Comparison of ENCODE assay signal across 23 cellular contexts in the genomic region with DNA sequence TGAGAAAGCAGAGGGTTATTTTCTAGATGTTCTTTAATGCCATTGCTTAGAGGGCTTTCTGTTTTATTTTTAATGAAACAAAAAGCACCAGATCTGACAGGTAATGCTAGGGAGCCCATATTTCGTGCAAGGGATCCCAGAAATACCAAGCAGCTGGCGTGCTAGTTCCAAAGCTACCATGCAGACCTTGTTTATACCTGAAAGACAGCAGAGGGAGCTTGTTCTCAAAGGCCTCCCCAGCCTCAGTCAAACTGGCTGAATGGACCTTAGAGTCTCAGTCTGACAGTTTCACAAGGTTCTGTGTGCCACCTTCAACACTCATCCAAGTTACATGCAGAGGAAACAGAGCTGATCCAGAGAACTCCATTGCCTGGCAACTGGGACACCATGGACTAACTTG. TPM values are rescaled to one million over a fixed set of nuclear protein-coding genes. Genes with fewer than 3 reads are reported as not detected.
DNase-seq lines count a peak whose midpoint lies in the region; ATAC-seq and TF ChIP-seq lines count a peak whose summit lies in the region.
"Had no signal": no experiment of that assay in that cellular context is flagged by ENCODE, and none has a peak within 500 bp of the region (broad histone marks: within the 10 kb centered on the region; RNA-seq: fewer than 3 reads in every experiment).

No MANE protein-coding gene starts in this region.

- CTCF ChIA-PET in Panc1 (lab: Charles Lee) = no interaction called here

- TF ChIP-seq CTCF in GM12872 (IDR thresholded peaks at IDR 0.05; ENCODE audit: insufficient read depth, low read depth, low read length) (0 out of 3 replicates have a peak, but pooled peaks have one; percentile 5), Panc1 (IDR thresholded peaks at IDR 0.05) (peak; percentile 2; the same call in 1 of the 2 replicates), epithelial cell of esophagus (IDR thresholded peaks at IDR 0.05; ENCODE audit: insufficient read depth, low read depth, low read length, missing control alignments) (peak; percentile 3)

- no peaks in the 10 kb centered on the region; the same call in 1 of the 2 replicates for H3K27me3 ChIP-seq in Panc1 (ENCODE audit: control insufficient read depth, insufficient read depth, low read length)

- H3K9me3 ChIP-seq in Panc1 (ENCODE audit: control insufficient read depth, insufficient read depth, low read depth, low read length) = no peaks in the 10 kb centered on the region
- H3K9me3 ChIP-seq: SJCRH30 had no signal

- intact Hi-C loops in Panc1 (cut with micrococcal nuclease; ENCODE audit: unreplicated experiment) = no loop called here

- no peaks in the 10 kb centered on the region for H3K36me3 ChIP-seq in Panc1 (ENCODE audit: control insufficient read depth, insufficient read depth, low read length)
- H3K36me3 ChIP-seq: SJCRH30 had no signal

- no peak overlapping the region for H3K4me3 ChIP-seq in Panc1 (ENCODE audit: low read depth in 2 of 2, low read length in 2 of 2)
- H3K4me3 ChIP-seq in epithelial cell of esophagus (ENCODE audit: low read length) = no peak overlapping the region
- H3K4me3 ChIP-seq: SJCRH30 had no signal

- in situ Hi-C loops in Panc1 (cut with HindIII; ENCODE audit: low pct_unique_long_range_greater_than_20kb, low sequenced_read_pairs) = no loop called here

- DNase-seq in NCI-H82 (lab: John Stamatoyannopoulos, UW) = peak; percentile 13
- DNase-seq in NCI-H82 treated with DMSO at 0.1 percent for 48 hours (lab: John Stamatoyannopoulos, UW; ENCODE audit: unreplicated experiment) = no peak
- DNase-seq in Panc1 (ENCODE audit: low read depth, low spot score) = no peak
- DNase-seq in epithelial cell of esophagus (ENCODE audit: low read depth) = no peak
- DNase-seq in NCI-H2171 treated with DMSO at 0.1 percent for 48 hours (lab: John Stamatoyannopoulos, UW) = no peak
- DNase-seq in activated CD4-positive, alpha-beta T cell treated with anti-CD3 and anti-CD28 coated beads, Interleukin-2, amount 50 U/mL, for 48 hours = no peak
- DNase-seq in activated gamma-delta T cell treated with Interleukin-2 at 50 U/mL for 16 hours = no peak
- DNase-seq: 8988T; AML-193; C1 segment of cervical spinal cord; CD8-positive, alpha-beta T cell; DMS53; GF-D8; GOT3; HCEC 1CT; IMR-90; NCI-H1694; NCI-H2081; NCI-H2171; NCI-H526; SJCRH30 had no signal

- POLR2A ChIA-PET in Panc1 (lab: Charles Lee) = no interaction called here

- no peaks in the 10 kb centered on the region for H3K4me1 ChIP-seq in Panc1 (ENCODE audit: control insufficient read depth, insufficient read depth, low read length)
- H3K4me1 ChIP-seq: SJCRH30 had no signal

- H3K27ac ChIP-seq in Panc1 (ENCODE audit: low read length) = no peak overlapping the region
- H3K27ac ChIP-seq: KMS-11, SJCRH30 had no signal

- ATAC-seq in Panc1 = no peak
- ATAC-seq: CD8-positive, alpha-beta T cell had no signal

- BruUV-seq in Panc1 (replicated peaks; lab: Mats Ljungman, UMichigan) = no TSS peak

RNA-seq across cellular contexts. Expression of a gene that starts 48.6 kb away (rescaled TPM):
- 0.67 TPM for total RNA-seq in Panc1 (2021; ENCODE audit: unreplicated experiment)
- not detected for polyA plus RNA-seq in Panc1 (2012; ENCODE audit: insufficient read length)
- total RNA-seq: CD8-positive, alpha-beta T cell; SJCRH30 had no signal
